1 cellular context compared by ENCODE assay signal in the genomic region with DNA sequence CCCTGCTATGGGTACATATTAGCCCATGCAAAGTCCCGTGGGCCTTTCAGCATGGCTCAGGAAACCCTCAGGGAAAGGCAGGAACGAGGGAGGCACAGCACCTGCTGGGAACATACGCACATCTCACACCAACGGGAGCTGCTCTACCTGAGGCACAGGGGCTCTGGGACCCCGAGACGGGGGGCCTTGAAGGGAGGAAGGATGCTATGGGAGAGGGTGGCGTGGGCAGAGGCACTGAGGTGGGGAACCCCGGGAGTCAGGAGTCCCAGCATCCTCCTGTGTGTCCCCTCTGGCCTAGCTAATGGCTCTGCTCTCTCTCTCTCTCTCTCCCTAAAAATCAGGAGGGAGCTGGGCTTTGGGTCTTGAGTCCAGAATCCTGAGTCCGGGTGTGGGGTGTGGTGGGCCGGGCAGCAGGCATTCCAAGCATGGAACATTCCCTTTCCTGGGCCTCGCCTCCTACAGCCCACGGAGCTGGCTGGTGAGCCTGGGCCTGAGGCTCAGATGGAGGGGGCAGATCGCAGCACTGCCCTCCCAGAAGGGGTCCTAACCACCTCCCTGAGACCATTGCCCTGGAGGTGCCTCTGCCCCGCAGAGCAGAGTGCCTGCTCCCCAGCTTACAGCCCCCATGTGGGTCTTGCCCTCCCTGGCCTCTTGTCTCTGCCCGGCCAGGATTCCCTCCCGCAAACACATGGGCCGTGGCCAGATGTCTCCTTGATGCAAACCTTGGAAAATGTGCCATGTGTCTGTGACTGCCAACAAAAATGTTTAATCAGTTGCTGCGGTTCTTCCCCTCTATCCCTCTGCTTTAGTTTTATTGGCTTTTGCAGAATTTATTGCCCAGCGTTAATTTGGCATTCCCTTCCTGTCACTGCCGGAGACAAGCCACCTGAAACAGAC.
TF ChIP-seq lines count a peak whose summit lies in the region.

No MANE protein-coding gene starts in this region.

TF ChIP-seq in HEK293, 187 proteins besides CTCF, POLR2A, EP300 and RAD21 (continued from another document):
- TF ChIP-seq, protein P1, sequence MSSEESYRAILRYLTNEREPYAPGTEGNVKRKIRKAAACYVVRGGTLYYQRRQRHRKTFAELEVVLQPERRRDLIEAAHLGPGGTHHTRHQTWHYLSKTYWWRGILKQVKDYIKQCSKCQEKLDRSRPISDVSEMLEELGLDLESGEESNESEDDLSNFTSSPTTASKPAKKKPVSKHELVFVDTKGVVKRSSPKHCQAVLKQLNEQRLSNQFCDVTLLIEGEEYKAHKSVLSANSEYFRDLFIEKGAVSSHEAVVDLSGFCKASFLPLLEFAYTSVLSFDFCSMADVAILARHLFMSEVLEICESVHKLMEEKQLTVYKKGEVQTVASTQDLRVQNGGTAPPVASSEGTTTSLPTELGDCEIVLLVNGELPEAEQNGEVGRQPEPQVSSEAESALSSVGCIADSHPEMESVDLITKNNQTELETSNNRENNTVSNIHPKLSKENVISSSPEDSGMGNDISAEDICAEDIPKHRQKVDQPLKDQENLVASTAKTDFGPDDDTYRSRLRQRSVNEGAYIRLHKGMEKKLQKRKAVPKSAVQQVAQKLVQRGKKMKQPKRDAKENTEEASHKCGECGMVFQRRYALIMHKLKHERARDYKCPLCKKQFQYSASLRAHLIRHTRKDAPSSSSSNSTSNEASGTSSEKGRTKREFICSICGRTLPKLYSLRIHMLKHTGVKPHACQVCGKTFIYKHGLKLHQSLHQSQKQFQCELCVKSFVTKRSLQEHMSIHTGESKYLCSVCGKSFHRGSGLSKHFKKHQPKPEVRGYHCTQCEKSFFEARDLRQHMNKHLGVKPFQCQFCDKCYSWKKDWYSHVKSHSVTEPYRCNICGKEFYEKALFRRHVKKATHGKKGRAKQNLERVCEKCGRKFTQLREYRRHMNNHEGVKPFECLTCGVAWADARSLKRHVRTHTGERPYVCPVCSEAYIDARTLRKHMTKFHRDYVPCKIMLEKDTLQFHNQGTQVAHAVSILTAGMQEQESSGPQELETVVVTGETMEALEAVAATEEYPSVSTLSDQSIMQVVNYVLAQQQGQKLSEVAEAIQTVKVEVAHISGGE (tag by site-specific recombination; conservative IDR thresholded peaks at IDR 0.05; ENCODE audit: low read depth) = 0 out of 2 replicates have a peak, but pooled peaks have one; percentile 7
- no peak for TF ChIP-seq ZFP37 (tag by site-specific recombination; IDR thresholded peaks at IDR 0.05)
- TF ChIP-seq ZNF138 (tag by site-specific recombination; IDR thresholded peaks at IDR 0.05; ENCODE audit: borderline replicate concordance) = no peak
- TF ChIP-seq ZBTB20 (tag by site-specific recombination; IDR thresholded peaks at IDR 0.05) = peak; percentile 42; the same call in 1 of the 2 replicates
- peak; percentile 80 for TF ChIP-seq PRDM4 (tag by site-specific recombination; IDR thresholded peaks at IDR 0.05)
- peak; percentile 54; the same call in 1 of the 2 replicates for TF ChIP-seq ZNF335 (tag by site-specific recombination; conservative IDR thresholded peaks at IDR 0.05)
- TF ChIP-seq ZIC2 (tag by site-specific recombination; IDR thresholded peaks at IDR 0.05) = peak; percentile 74
- TF ChIP-seq, protein P2, sequence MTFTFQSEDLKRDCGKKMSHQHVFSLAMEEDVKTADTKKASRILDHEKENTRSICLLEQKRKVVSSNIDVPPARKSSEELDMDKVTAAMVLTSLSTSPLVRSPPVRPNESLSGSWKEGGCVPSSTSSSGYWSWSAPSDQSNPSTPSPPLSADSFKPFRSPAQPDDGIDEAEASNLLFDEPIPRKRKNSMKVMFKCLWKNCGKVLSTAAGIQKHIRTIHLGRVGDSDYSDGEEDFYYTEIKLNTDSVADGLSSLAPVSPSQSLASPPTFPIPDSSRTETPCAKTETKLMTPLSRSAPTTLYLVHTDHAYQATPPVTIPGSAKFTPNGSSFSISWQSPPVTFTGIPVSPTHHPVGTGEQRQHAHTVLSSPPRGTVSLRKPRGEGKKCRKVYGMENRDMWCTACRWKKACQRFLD (tag by site-specific recombination; IDR thresholded peaks at IDR 0.05) = no peak
